In genomic region chr12:125015680-125016310, GRCh38 we compare ENCODE assay signal across 16 cellular contexts. TPM values are rescaled to one million over a fixed set of nuclear protein-coding genes. Genes with fewer than 3 reads are reported as not detected.
DNase-seq lines count a peak whose midpoint lies in the region; ATAC-seq lines count a peak whose summit lies in the region.
"Had no signal": no experiment of that assay in that cellular context is flagged by ENCODE, and none has a peak within 500 bp of the region (broad histone marks: within the 10 kb centered on the region; RNA-seq: fewer than 3 reads in every experiment).

No MANE protein-coding gene starts in this region.

- H3K4me3 Mint-ChIP-seq in activated T-helper 2 cell treated with anti-CD3 and anti-CD28 coated beads, Interferon-gamma antibody, Interleukin-2, Interleukin-4, amounts not matched to agents 10 μg/mL and 5 μg/mL and 100 μg/mL, durations not matched to agents 14 hours and 24 hours and 36 hours (ENCODE audit: low read depth), result no peak overlapping the region
- H3K4me3 Mint-ChIP-seq: IgD-negative memory B cell had no signal

- peak overlapping the region; percentile 82 for H3K27ac ChIP-seq in angular gyrus (ENCODE audit: low read depth, low read length)
- H3K27ac ChIP-seq in layer of hippocampus (ENCODE audit: low read depth, low read length), result peak overlapping the region; percentile 59
- H3K27ac ChIP-seq: SJSA1 had no signal

- no peaks in the 10 kb centered on the region for H3K27me3 Mint-ChIP-seq in activated T-helper 2 cell treated with anti-CD3 and anti-CD28 coated beads, Interferon-gamma antibody, Interleukin-2, Interleukin-4, amounts not matched to agents 10 μg/mL and 5 μg/mL and 100 μg/mL, durations not matched to agents 14 hours and 24 hours and 36 hours (ENCODE audit: low read depth)
- H3K27me3 Mint-ChIP-seq: IgD-negative memory B cell had no signal

- peaks cover 46% of the 10 kb centered on the region for H3K36me3 Mint-ChIP-seq in activated T-helper 2 cell treated with anti-CD3 and anti-CD28 coated beads, Interferon-gamma antibody, Interleukin-2, Interleukin-4, amounts not matched to agents 10 μg/mL and 5 μg/mL and 100 μg/mL, durations not matched to agents 14 hours and 24 hours and 36 hours (ENCODE audit: low read depth)

- intact Hi-C loops in activated T-helper 2 cell treated with anti-CD3 and anti-CD28 coated beads, Interferon-gamma antibody, Interleukin-2, Interleukin-4, amounts not matched to agents 10 μg/mL and 5 μg/mL and 100 μg/mL, durations not matched to agents 14 hours and 24 hours and 36 hours (cut with micrococcal nuclease), result no loop called here

- H3K27me3 ChIP-seq in layer of hippocampus (ENCODE audit: control insufficient read depth, insufficient read depth, low read length), result no peaks in the 10 kb centered on the region

- peak in 8 of 14 donors; percentile 8 to 38 (median 26) for DNase-seq in C1 segment of cervical spinal cord (lab: John Stamatoyannopoulos, UW)
- peak; percentile 95 for DNase-seq in NCI-H1436 (lab: John Stamatoyannopoulos, UW)
- no peak for DNase-seq in A172 (ENCODE audit: low spot score)
- DNase-seq in activated T-helper 2 cell treated with anti-CD3 and anti-CD28 coated beads, Interferon-gamma antibody, Interleukin-2, Interleukin-4, amounts not matched to agents 10 μg/mL and 5 μg/mL and 100 μg/mL, durations not matched to agents 14 hours and 24 hours and 36 hours (ENCODE audit: low spot score), result no peak
- DNase-seq in activated effector memory CD4-positive, alpha-beta T cell treated with Interleukin-2 at 50 U/mL for 16 hours, result no peak
- DNase-seq: activated CD4-positive, alpha-beta T cell treated with anti-CD3 and anti-CD28 coated beads, Interleukin-2, amount 50 U/mL, for 4 hours; amniotic stem cell; DMS53; effector CD4-positive, alpha-beta T cell; NCI-H187; stimulated activated naive CD4-positive, alpha-beta T cell treated with Interleukin-2 at 50 U/mL for 16 hours had no signal

- no peak for ATAC-seq in GM21390 (IDR thresholded peaks at IDR 0.05; ENCODE audit: unreplicated experiment)

- no peaks in the 10 kb centered on the region for H3K9me3 Mint-ChIP-seq in activated T-helper 2 cell treated with anti-CD3 and anti-CD28 coated beads, Interferon-gamma antibody, Interleukin-2, Interleukin-4, amounts not matched to agents 10 μg/mL and 5 μg/mL and 100 μg/mL, durations not matched to agents 14 hours and 24 hours and 36 hours
- H3K9me3 Mint-ChIP-seq: IgD-negative memory B cell had no signal

- no peaks in the 10 kb centered on the region for H3K4me1 Mint-ChIP-seq in activated T-helper 2 cell treated with anti-CD3 and anti-CD28 coated beads, Interferon-gamma antibody, Interleukin-2, Interleukin-4, amounts not matched to agents 10 μg/mL and 5 μg/mL and 100 μg/mL, durations not matched to agents 14 hours and 24 hours and 36 hours (ENCODE audit: low read depth)
- H3K4me1 Mint-ChIP-seq: IgD-negative memory B cell had no signal

- no peak overlapping the region for H3K27ac Mint-ChIP-seq in activated T-helper 2 cell treated with anti-CD3 and anti-CD28 coated beads, Interferon-gamma antibody, Interleukin-2, Interleukin-4, amounts not matched to agents 10 μg/mL and 5 μg/mL and 100 μg/mL, durations not matched to agents 14 hours and 24 hours and 36 hours
- H3K27ac Mint-ChIP-seq: IgD-negative memory B cell had no signal

RNA-seq across cellular contexts. Expression of gene BRI3BP, which starts 22.4 kb away (rescaled TPM):
- 14.4 and 18.6 TPM in 2 replicates for total RNA-seq in A172 (2014; rRNA removed; shearing (Covaris generic))
- total RNA-seq in activated T-helper 2 cell treated with anti-CD3 and anti-CD28 coated beads, Interferon-gamma antibody, Interleukin-2, Interleukin-4, amounts not matched to agents 10 μg/mL and 5 μg/mL and 100 μg/mL, durations not matched to agents 14 hours and 24 hours and 36 hours, result 38.3 and 39.3 TPM in 2 replicates

RNA-seq across cellular contexts. Expression of gene DHX37, which starts 26.9 kb away (rescaled TPM):
- total RNA-seq in A172 (2014; rRNA removed; shearing (Covaris generic)), result 22.7 and 25.8 TPM in 2 replicates
- total RNA-seq in activated T-helper 2 cell treated with anti-CD3 and anti-CD28 coated beads, Interferon-gamma antibody, Interleukin-2, Interleukin-4, amounts not matched to agents 10 μg/mL and 5 μg/mL and 100 μg/mL, durations not matched to agents 14 hours and 24 hours and 36 hours, result 42.8 and 43.7 TPM in 2 replicates

RNA-seq across cellular contexts. Expression of gene AACS, which starts 49.4 kb away (rescaled TPM):
- total RNA-seq in A172 (2014; rRNA removed; shearing (Covaris generic)), result 26.6 and 32.1 TPM in 2 replicates
- total RNA-seq in activated T-helper 2 cell treated with anti-CD3 and anti-CD28 coated beads, Interferon-gamma antibody, Interleukin-2, Interleukin-4, amounts not matched to agents 10 μg/mL and 5 μg/mL and 100 μg/mL, durations not matched to agents 14 hours and 24 hours and 36 hours, result 45.5 and 46.9 TPM in 2 replicates

Comparison
In these comparisons a context has a peak if more than half of its experiments do, and no peak if none do; other contexts are left out.
1. DNase-seq: peak in C1 segment of cervical spinal cord (8 of 14) and NCI-H1436 (single experiment); none in A172 (single experiment), activated T-helper 2 cell treated with anti-CD3 and anti-CD28 coated beads, Interferon-gamma antibody, Interleukin-2, Interleukin-4, amounts not matched to agents 10 μg/mL and 5 μg/mL and 100 μg/mL, durations not matched to agents 14 hours and 24 hours and 36 hours (single experiment) and activated effector memory CD4-positive, alpha-beta T cell treated with Interleukin-2 at 50 U/mL for 16 hours (single experiment).